8 cellular contexts compared by ENCODE assay signal in the genomic region with DNA sequence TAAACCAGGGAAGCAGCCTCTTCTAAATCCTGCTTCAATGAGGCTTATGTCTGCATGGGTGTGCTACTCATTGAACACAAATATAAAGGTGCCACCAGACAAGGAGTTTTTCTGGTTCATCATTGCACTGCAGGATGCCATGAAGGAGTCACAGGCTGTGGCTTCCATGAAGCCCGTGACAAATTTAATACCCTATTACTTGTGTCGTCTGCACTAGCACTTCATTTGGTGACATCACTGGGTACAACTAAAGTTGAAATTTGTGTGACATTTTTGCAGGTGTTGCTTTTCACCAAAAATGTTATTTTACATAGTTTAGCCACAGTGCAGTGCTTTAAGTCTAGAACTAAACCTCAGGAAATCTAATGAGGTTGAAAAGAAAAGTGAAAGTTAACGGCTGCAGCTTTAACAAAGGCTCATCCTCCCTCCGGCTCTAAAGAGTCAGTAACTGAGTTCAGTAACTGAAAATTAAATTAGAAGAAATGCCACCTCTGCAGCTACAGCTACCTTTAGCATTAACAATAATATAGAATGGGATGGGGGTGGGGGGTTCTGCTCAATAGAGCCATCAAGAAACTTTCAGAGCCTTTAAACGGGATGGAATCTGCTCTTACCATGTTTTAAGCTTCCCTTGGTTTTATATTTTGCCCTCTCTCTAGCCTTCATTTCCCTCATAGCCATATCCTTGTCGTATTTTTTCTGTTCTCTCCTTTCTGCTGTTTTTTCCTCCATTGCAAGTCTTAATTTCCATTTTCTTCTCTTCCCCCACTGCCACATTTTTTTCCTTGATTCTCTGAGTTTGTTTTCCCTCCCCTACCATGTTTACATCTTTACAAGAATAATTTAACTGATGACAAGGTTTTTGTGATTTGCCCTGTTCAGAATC.
DNase-seq lines count a peak whose midpoint lies in the region; ATAC-seq lines count a peak whose summit lies in the region.

No MANE protein-coding gene starts in this region.

- no peaks in the 10 kb centered on the region for H3K9me3 Mint-ChIP-seq in stimulated activated naive CD8-positive, alpha-beta T cell treated with anti-CD3 and anti-CD28 coated beads, Interleukin-15, Interleukin-2, amounts not matched to agents 100 ng/mL and 50 ng/mL, for 24 hours

- peak overlapping the region; percentile 85 for H3K4me3 Mint-ChIP-seq in stimulated activated naive CD8-positive, alpha-beta T cell treated with anti-CD3 and anti-CD28 coated beads, Interleukin-15, Interleukin-2, amounts not matched to agents 100 ng/mL and 50 ng/mL, for 24 hours

- H2AFZ ChIP-seq in ACC112 (ENCODE audit: low read length, unreplicated experiment) = peak overlapping the region; percentile 75

- no peak overlapping the region for H3K27ac ChIP-seq in ACC112 (ENCODE audit: low read depth, low read length)

- peaks cover 17% of the 10 kb centered on the region for H3K27me3 ChIP-seq in ACC112 (ENCODE audit: insufficient read depth, low read length)

- no peaks in the 10 kb centered on the region for H3K27me3 Mint-ChIP-seq in stimulated activated naive CD8-positive, alpha-beta T cell treated with anti-CD3 and anti-CD28 coated beads, Interleukin-15, Interleukin-2, amounts not matched to agents 100 ng/mL and 50 ng/mL, for 24 hours

- peak overlapping the region; percentile 83 for H3K27ac Mint-ChIP-seq in stimulated activated naive CD8-positive, alpha-beta T cell treated with anti-CD3 and anti-CD28 coated beads, Interleukin-15, Interleukin-2, amounts not matched to agents 100 ng/mL and 50 ng/mL, for 24 hours

- no peaks in the 10 kb centered on the region for H3K36me3 ChIP-seq in ACC112 (ENCODE audit: insufficient read depth, low read length)

- peaks cover 14% of the 10 kb centered on the region for H3K4me1 Mint-ChIP-seq in stimulated activated naive CD8-positive, alpha-beta T cell treated with anti-CD3 and anti-CD28 coated beads, Interleukin-15, Interleukin-2, amounts not matched to agents 100 ng/mL and 50 ng/mL, for 24 hours (ENCODE audit: low read depth)

- H3K4me1 ChIP-seq in ACC112 (ENCODE audit: control insufficient read depth, insufficient read depth, low read length, unreplicated experiment) = no peaks in the 10 kb centered on the region

- peak; percentile 6 for DNase-seq in SW480 (ENCODE audit: low spot score)
- DNase-seq in foreskin melanocyte = peak; percentile 19
- no peak for DNase-seq in NCI-H1930 (lab: John Stamatoyannopoulos, UW)
- no peak for DNase-seq in SIG-M5 (lab: John Stamatoyannopoulos, UW)

- peak; percentile 74 for ATAC-seq in GM18520 (IDR thresholded peaks at IDR 0.05; ENCODE audit: unreplicated experiment)
- peak; percentile 93 for ATAC-seq in HG02973 (IDR thresholded peaks at IDR 0.05; ENCODE audit: unreplicated experiment)

- H3K36me3 Mint-ChIP-seq in stimulated activated naive CD8-positive, alpha-beta T cell treated with anti-CD3 and anti-CD28 coated beads, Interleukin-15, Interleukin-2, amounts not matched to agents 100 ng/mL and 50 ng/mL, for 24 hours (ENCODE audit: low read depth) = no peaks in the 10 kb centered on the region

- H3K4me3 ChIP-seq in ACC112 (ENCODE audit: low read depth, low read length) = peak overlapping the region; percentile 83

- no peaks in the 10 kb centered on the region for H3K79me2 ChIP-seq in ACC112 (ENCODE audit: control insufficient read depth, insufficient read depth, low read length, unreplicated experiment)

Comparison
In these comparisons a context has a peak if more than half of its experiments do, and no peak if none do; other contexts are left out.
1. DNase-seq: peak in SW480 (single experiment) and foreskin melanocyte (single experiment); none in NCI-H1930 (0 of 2) and SIG-M5 (single experiment).